In the genomic region with DNA sequence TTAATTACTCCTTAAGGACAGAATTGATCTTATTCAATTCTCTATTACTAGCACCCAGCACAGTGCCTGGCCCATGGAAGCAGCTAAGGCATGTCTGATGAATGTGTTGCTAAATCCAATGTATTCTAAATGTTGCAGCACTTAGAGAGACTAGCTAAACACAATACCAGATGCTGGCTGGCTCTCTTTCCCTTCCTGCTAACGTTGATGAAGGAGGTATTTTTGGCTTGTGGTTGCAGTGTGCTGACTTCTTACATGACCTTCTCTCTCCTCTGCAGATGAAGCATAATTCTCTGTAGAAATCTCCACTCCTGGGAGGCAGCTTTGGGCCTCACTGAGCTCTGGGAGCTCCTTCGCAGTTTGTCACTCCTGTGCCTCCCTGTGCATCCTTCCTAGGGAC, we compare ENCODE assay signal across 11 cellular contexts.
DNase-seq lines count a peak whose midpoint lies in the region; ATAC-seq and TF ChIP-seq lines count a peak whose summit lies in the region.
"Had no signal": no experiment of that assay in that cellular context is flagged by ENCODE, and none has a peak within 500 bp of the region (broad histone marks: within the 10 kb centered on the region; RNA-seq: fewer than 3 reads in every experiment).

No MANE protein-coding gene starts in this region.

- peak; percentile 57 for ATAC-seq in GM18861 (IDR thresholded peaks at IDR 0.05; ENCODE audit: unreplicated experiment)
- ATAC-seq in HG02981 (IDR thresholded peaks at IDR 0.05; ENCODE audit: unreplicated experiment): peak; percentile 48
- ATAC-seq in RWPE2 (ENCODE audit: low read depth): peak; percentile 23; the same call in 1 of the 3 replicates
- ATAC-seq in activated CD4-positive, CD25-positive, alpha-beta regulatory T cell treated with anti-CD3 and anti-CD28 coated beads, Interleukin-2, amount 50 U/mL, for 24 hours: no peak
- ATAC-seq in right lobe of liver: no peak

- TF ChIP-seq CTCF in RWPE2 (IDR thresholded peaks at IDR 0.05; ENCODE audit: poor library complexity, severe bottlenecking) (no peak), right lobe of liver (IDR thresholded peaks at IDR 0.05) (no peak)

- H3K4me3 ChIP-seq in RWPE2 (ENCODE audit: severe bottlenecking) (no peak overlapping the region), right lobe of liver (no peak overlapping the region)

- H3K27me3 ChIP-seq in RWPE2 (ENCODE audit: insufficient read depth, poor library complexity, severe bottlenecking) (no peaks in the 10 kb centered on the region), right lobe of liver (no peaks in the 10 kb centered on the region)

- DNase-seq in RWPE2 (ENCODE audit: low spot score): no peak
- peak; percentile 37 for DNase-seq in pons (ENCODE audit: low spot score)
- no peak for DNase-seq in NCI-H1417 treated with DMSO at 0.1 percent for 48 hours (lab: John Stamatoyannopoulos, UW)
- DNase-seq in posterior cingulate gyrus: no peak
- no peak for DNase-seq in right lobe of liver
- DNase-seq: amygdala, naive B cell, NCI-H226 had no signal

- intact Hi-C loops in posterior cingulate gyrus (cut with DNase I): no loop called here
- intact Hi-C loops in right lobe of liver (cut with DNase I): no loop called here

- H3K4me1 ChIP-seq in RWPE2 (ENCODE audit: insufficient read depth, poor library complexity, severe bottlenecking) (no peaks in the 10 kb centered on the region), right lobe of liver (no peaks in the 10 kb centered on the region)

- no peak for TF ChIP-seq POLR2A in right lobe of liver (IDR thresholded peaks at IDR 0.05)

- no peak overlapping the region for H3K27ac ChIP-seq in RWPE2 (ENCODE audit: poor library complexity, severe bottlenecking)
- no peak overlapping the region for H3K27ac ChIP-seq in right lobe of liver

- no peaks in the 10 kb centered on the region for H3K36me3 ChIP-seq in RWPE2 (ENCODE audit: low read depth)
- no peaks in the 10 kb centered on the region for H3K36me3 ChIP-seq in right lobe of liver

- H3K9me3 ChIP-seq in RWPE2 (ENCODE audit: severe bottlenecking) (no peaks in the 10 kb centered on the region), right lobe of liver (no peaks in the 10 kb centered on the region)

- 13% methylated on average over 1 of the region's 2 CpGs for WGBS in right lobe of liver (ENCODE audit: insufficient coverage, low coverage, low lambda C conversion rate, missing lambda C conversion rate)

Comparison
In these comparisons a context has a peak if more than half of its experiments do, and no peak if none do; other contexts are left out.
1. ATAC-seq: peak in GM18861 (single experiment), HG02981 (single experiment) and RWPE2 (single experiment); none in activated CD4-positive, CD25-positive, alpha-beta regulatory T cell treated with anti-CD3 and anti-CD28 coated beads, Interleukin-2, amount 50 U/mL, for 24 hours (0 of 2) and right lobe of liver (0 of 4).